ENCODE assay signal across 2 cellular contexts in genomic region chr19:2976609-2977000, GRCh38.
TF ChIP-seq lines count a peak whose summit lies in the region.

No MANE protein-coding gene starts in this region.

TF ChIP-seq in A549, 52 proteins besides CTCF, POLR2A, EP300 and RAD21 (continued from another document):
- TF ChIP-seq, protein P1, sequence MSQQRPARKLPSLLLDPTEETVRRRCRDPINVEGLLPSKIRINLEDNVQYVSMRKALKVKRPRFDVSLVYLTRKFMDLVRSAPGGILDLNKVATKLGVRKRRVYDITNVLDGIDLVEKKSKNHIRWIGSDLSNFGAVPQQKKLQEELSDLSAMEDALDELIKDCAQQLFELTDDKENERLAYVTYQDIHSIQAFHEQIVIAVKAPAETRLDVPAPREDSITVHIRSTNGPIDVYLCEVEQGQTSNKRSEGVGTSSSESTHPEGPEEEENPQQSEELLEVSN (IDR thresholded peaks at IDR 0.05; ENCODE audit: borderline replicate concordance, low read depth) = no peak
- TF ChIP-seq PHF8 (IDR thresholded peaks at IDR 0.05; ENCODE audit: borderline replicate concordance, low read depth) (no peak), JUNB (IDR thresholded peaks at IDR 0.05) (no peak), RCOR1 (IDR thresholded peaks at IDR 0.05; ENCODE audit: low read depth, low read length) (no peak), CBX8 (IDR thresholded peaks at IDR 0.05) (no peak), ZNF302 (CRISPR knock-in tag; IDR thresholded peaks at IDR 0.05) (no peak), HOXB5 (CRISPR knock-in tag; IDR thresholded peaks at IDR 0.05) (no peak), KDM5A (IDR thresholded peaks at IDR 0.05) (no peak)

TF ChIP-seq in GM23338, 12 proteins besides CTCF, POLR2A, EP300 and RAD21 (continued from another document):
- no peak for TF ChIP-seq ZNF462 (CRISPR knock-in tag; IDR thresholded peaks at IDR 0.05)
- no peak for TF ChIP-seq ZNF331 (CRISPR knock-in tag; IDR thresholded peaks at IDR 0.05; ENCODE audit: low read depth)
- no peak for TF ChIP-seq ZNF114 (CRISPR knock-in tag; IDR thresholded peaks at IDR 0.05)
- no peak for TF ChIP-seq CREB1 (CRISPR knock-in tag; IDR thresholded peaks at IDR 0.05; ENCODE audit: low read depth)
- TF ChIP-seq STAT1 (IDR thresholded peaks at IDR 0.05; ENCODE audit: unreplicated experiment) = no peak
- no peak for TF ChIP-seq JUNB (IDR thresholded peaks at IDR 0.05; ENCODE audit: unreplicated experiment)
- TF ChIP-seq, protein P2, sequence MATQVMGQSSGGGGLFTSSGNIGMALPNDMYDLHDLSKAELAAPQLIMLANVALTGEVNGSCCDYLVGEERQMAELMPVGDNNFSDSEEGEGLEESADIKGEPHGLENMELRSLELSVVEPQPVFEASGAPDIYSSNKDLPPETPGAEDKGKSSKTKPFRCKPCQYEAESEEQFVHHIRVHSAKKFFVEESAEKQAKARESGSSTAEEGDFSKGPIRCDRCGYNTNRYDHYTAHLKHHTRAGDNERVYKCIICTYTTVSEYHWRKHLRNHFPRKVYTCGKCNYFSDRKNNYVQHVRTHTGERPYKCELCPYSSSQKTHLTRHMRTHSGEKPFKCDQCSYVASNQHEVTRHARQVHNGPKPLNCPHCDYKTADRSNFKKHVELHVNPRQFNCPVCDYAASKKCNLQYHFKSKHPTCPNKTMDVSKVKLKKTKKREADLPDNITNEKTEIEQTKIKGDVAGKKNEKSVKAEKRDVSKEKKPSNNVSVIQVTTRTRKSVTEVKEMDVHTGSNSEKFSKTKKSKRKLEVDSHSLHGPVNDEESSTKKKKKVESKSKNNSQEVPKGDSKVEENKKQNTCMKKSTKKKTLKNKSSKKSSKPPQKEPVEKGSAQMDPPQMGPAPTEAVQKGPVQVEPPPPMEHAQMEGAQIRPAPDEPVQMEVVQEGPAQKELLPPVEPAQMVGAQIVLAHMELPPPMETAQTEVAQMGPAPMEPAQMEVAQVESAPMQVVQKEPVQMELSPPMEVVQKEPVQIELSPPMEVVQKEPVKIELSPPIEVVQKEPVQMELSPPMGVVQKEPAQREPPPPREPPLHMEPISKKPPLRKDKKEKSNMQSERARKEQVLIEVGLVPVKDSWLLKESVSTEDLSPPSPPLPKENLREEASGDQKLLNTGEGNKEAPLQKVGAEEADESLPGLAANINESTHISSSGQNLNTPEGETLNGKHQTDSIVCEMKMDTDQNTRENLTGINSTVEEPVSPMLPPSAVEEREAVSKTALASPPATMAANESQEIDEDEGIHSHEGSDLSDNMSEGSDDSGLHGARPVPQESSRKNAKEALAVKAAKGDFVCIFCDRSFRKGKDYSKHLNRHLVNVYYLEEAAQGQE (IDR thresholded peaks at IDR 0.05; ENCODE audit: unreplicated experiment) = no peak
